8 cellular contexts compared by ENCODE assay signal in the genomic region with DNA sequence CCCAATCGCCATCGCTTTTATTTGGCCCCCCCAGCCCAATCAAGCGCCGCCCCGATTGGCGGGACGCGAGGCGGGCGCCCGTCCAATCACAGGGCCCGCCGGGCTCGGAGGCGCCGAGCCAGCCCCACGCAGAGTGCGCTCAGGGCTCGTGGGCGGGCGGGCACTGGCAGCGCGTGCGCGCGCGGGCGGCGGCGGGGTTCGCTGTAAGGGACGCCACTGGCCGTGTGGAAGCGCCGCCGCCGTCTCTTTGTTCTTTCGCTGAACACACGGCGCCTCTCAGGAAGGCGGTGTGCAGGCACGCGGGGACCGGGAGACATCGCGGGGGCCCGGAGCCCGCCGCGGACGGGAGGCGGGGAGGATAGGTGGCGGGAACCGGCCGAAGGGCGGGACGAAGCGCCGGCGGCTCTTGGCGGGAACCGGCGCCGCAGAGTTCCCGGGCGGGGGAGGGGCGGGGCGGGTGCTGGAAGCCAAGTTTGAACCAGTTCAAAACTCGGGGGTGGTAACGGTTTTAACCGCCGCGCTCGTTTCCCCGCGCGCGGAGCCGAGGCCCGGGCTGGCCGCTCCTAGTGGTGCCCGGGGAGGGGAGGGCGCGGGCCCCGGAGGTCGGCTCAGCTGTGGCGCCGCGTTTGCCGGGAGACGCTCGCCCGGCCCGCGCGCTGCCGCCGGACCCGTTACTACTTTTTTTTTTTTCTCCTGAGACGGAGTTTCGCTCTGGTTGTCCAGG. TPM values are rescaled to one million over a fixed set of nuclear protein-coding genes. Genes with fewer than 3 reads are reported as not detected.
DNase-seq lines count a peak whose midpoint lies in the region; ATAC-seq and TF ChIP-seq lines count a peak whose summit lies in the region.

No MANE protein-coding gene starts in this region.

- H3K36me3 ChIP-seq in CD8-positive, alpha-beta T cell (ENCODE audit: insufficient read depth, low read length) = no peaks in the 10 kb centered on the region
- H3K36me3 ChIP-seq in ectodermal cell (ENCODE audit: control insufficient read depth, insufficient read depth, low read length) = no peaks in the 10 kb centered on the region

- H3K4me1 ChIP-seq in CD8-positive, alpha-beta T cell (ENCODE audit: insufficient read depth, low read length) = peaks cover 8% of the 10 kb centered on the region
- no peaks in the 10 kb centered on the region for H3K4me1 ChIP-seq in ectodermal cell (ENCODE audit: control insufficient read depth, insufficient read depth, low read length)

- H3K9me3 ChIP-seq in CD8-positive, alpha-beta T cell (ENCODE audit: low read length) = no peaks in the 10 kb centered on the region
- no peaks in the 10 kb centered on the region for H3K9me3 ChIP-seq in ectodermal cell (ENCODE audit: control insufficient read depth, low read length)

- H3K27ac Mint-ChIP-seq in CD8-positive, alpha-beta T cell = peak overlapping the region; percentile 89
- peak overlapping the region; percentile 99 for H3K27ac Mint-ChIP-seq in activated CD8-positive, alpha-beta T cell treated with anti-CD3 and anti-CD28 coated beads, Interleukin-2, amount 10 ng/mL, durations not matched to agents 7 days and 5 days

- POLR2A ChIA-PET in CD8-positive, alpha-beta T cell (lab: Charles Lee) = interaction anchor here (0.8 to 3.4 kb wide), 3 partner anchors 57 to 111 kb away, joined by 3 to 17 read pairs (median 7); no protein-coding TSS in a partner anchor
- POLR2A ChIA-PET in activated CD8-positive, alpha-beta T cell treated with anti-CD3 and anti-CD28 coated beads, Interleukin-2, amount 10 ng/mL, durations not matched to agents 7 days and 5 days (lab: Charles Lee) = interaction anchor here (1.0 to 3.2 kb wide), 8 partner anchors 11 to 57 kb away, joined by 3 to 59 read pairs (median 10); no protein-coding TSS in a partner anchor

- H3K4me3 Mint-ChIP-seq in CD8-positive, alpha-beta T cell = peak overlapping the region; percentile 87
- H3K4me3 Mint-ChIP-seq in activated CD8-positive, alpha-beta T cell treated with anti-CD3 and anti-CD28 coated beads, Interleukin-2, amount 10 ng/mL, durations not matched to agents 7 days and 5 days = peak overlapping the region; percentile 92

- WGBS in ectodermal cell, 2 experiments = 0% methylated on average over 101 of the region's 101 CpGs

- peak; percentile 87 to 95 (median 92) for DNase-seq in CD8-positive, alpha-beta T cell
- DNase-seq in NCI-H82 treated with DMSO at 0.1 percent for 48 hours (lab: John Stamatoyannopoulos, UW; ENCODE audit: unreplicated experiment) = peak; percentile 66
- peak; percentile 95 for DNase-seq in activated CD8-positive, alpha-beta T cell treated with anti-CD3 and anti-CD28 coated beads, Interleukin-2, amount 10 ng/mL, durations not matched to agents 7 days and 5 days
- peak; percentile 95 for DNase-seq in medulla oblongata (ENCODE audit: extremely low spot score)
- DNase-seq in stimulated activated CD4-positive, alpha-beta T cell treated with anti-CD3 and anti-CD28 coated beads, TNF-alpha, amount 100 ng/mL, for 4 hours (ENCODE audit: low read depth in 3 of 3) = peak; percentile 86 to 90 (median 88)

- peaks cover 6% of the 10 kb centered on the region for H3K36me3 Mint-ChIP-seq in CD8-positive, alpha-beta T cell
- peaks cover 30% of the 10 kb centered on the region for H3K36me3 Mint-ChIP-seq in activated CD8-positive, alpha-beta T cell treated with anti-CD3 and anti-CD28 coated beads, Interleukin-2, amount 10 ng/mL, durations not matched to agents 7 days and 5 days (ENCODE audit: low read depth)

- H3K27me3 ChIP-seq in CD8-positive, alpha-beta T cell (ENCODE audit: insufficient read depth, low read length) = no peaks in the 10 kb centered on the region
- H3K27me3 ChIP-seq in ectodermal cell (ENCODE audit: control insufficient read depth, insufficient read depth, low read length, poor library complexity, severe bottlenecking) = no peaks in the 10 kb centered on the region

- peak overlapping the region; percentile 54 for H3K4me3 ChIP-seq in CD8-positive, alpha-beta T cell (ENCODE audit: low read depth, low read length)
- H3K4me3 ChIP-seq in ectodermal cell (ENCODE audit: insufficient read depth, low read depth, low read length) = peak overlapping the region; percentile 64

- peak; percentile 89 for ATAC-seq in CD8-positive, alpha-beta T cell
- ATAC-seq in GM19452 (IDR thresholded peaks at IDR 0.05; ENCODE audit: unreplicated experiment) (peak; percentile 84), HG03571 (IDR thresholded peaks at IDR 0.05; ENCODE audit: unreplicated experiment) (peak; percentile 88)
- ATAC-seq in activated CD8-positive, alpha-beta T cell treated with anti-CD3 and anti-CD28 coated beads, Interleukin-2, amount 10 ng/mL, durations not matched to agents 7 days and 5 days = peak; percentile 93

- no peaks in the 10 kb centered on the region for H3K9me3 Mint-ChIP-seq in CD8-positive, alpha-beta T cell
- H3K9me3 Mint-ChIP-seq in activated CD8-positive, alpha-beta T cell treated with anti-CD3 and anti-CD28 coated beads, Interleukin-2, amount 10 ng/mL, durations not matched to agents 7 days and 5 days (ENCODE audit: insufficient read depth) = no peaks in the 10 kb centered on the region

- no peak for TF ChIP-seq CTCF in CD8-positive, alpha-beta T cell (IDR thresholded peaks at IDR 0.05)

- CTCF ChIA-PET in CD8-positive, alpha-beta T cell (lab: Charles Lee) = interaction anchor here (1.9 kb wide), 1 partner anchor 28 kb away, joined by 9 read pairs; no protein-coding TSS in a partner anchor
- CTCF ChIA-PET in activated CD8-positive, alpha-beta T cell treated with anti-CD3 and anti-CD28 coated beads, Interleukin-2, amount 10 ng/mL, durations not matched to agents 7 days and 5 days (lab: Charles Lee) = interaction anchor here (0.9 to 2.0 kb wide), 5 partner anchors 28 to 79 kb away, joined by 3 to 26 read pairs (median 7); no protein-coding TSS in a partner anchor

- peaks cover 24% of the 10 kb centered on the region for H3K4me1 Mint-ChIP-seq in CD8-positive, alpha-beta T cell (ENCODE audit: low read depth)
- peaks cover 36% of the 10 kb centered on the region for H3K4me1 Mint-ChIP-seq in activated CD8-positive, alpha-beta T cell treated with anti-CD3 and anti-CD28 coated beads, Interleukin-2, amount 10 ng/mL, durations not matched to agents 7 days and 5 days (ENCODE audit: low read depth)

- no peaks in the 10 kb centered on the region for H3K27me3 Mint-ChIP-seq in CD8-positive, alpha-beta T cell (ENCODE audit: low read depth)
- H3K27me3 Mint-ChIP-seq in activated CD8-positive, alpha-beta T cell treated with anti-CD3 and anti-CD28 coated beads, Interleukin-2, amount 10 ng/mL, durations not matched to agents 7 days and 5 days (ENCODE audit: low read depth) = no peaks in the 10 kb centered on the region

- H3K27ac ChIP-seq in CD8-positive, alpha-beta T cell (ENCODE audit: low read depth, low read length) = peak overlapping the region; percentile 47
- peak overlapping the region; percentile 96 for H3K27ac ChIP-seq in ectodermal cell (ENCODE audit: insufficient read depth, low read depth, low read length, poor library complexity, severe bottlenecking)

- intact Hi-C loops in CD8-positive, alpha-beta T cell (cut with DNase I, micrococcal nuclease) = loop anchor here (1.0 to 10.0 kb wide), 10 partner anchors 57 to 210 kb away; a partner anchor contains a TSS

RNA-seq across cellular contexts. Expression of a gene that starts 0.4 kb away (rescaled TPM):
- 10 to 100 TPM; 25.4 to 32.7 TPM for total RNA-seq in CD8-positive, alpha-beta T cell
- total RNA-seq in activated CD8-positive, alpha-beta T cell treated with anti-CD3 and anti-CD28 coated beads, Interleukin-2, amount 10 ng/mL, durations not matched to agents 7 days and 5 days = 100 to 1,000 TPM; 115 to 118 TPM
- polyA plus RNA-seq in ectodermal cell (2013, experiment 1 of 4) = 98.8 TPM
- 90.0 TPM for polyA plus RNA-seq in ectodermal cell (2013, experiment 2 of 4)
- 82.7 TPM for polyA plus RNA-seq in ectodermal cell (2013, experiment 3 of 4)
- 83.2 TPM for polyA plus RNA-seq in ectodermal cell (2013, experiment 4 of 4)

Comparison
In these comparisons a context has a peak if more than half of its experiments do, and no peak if none do; other contexts are left out.
1. Peak in every context shown above with its lines: DNase-seq, ATAC-seq, H3K4me3 ChIP-seq and H3K27ac ChIP-seq.